ENCODE assay signal across 8 cellular contexts in the genomic region with DNA sequence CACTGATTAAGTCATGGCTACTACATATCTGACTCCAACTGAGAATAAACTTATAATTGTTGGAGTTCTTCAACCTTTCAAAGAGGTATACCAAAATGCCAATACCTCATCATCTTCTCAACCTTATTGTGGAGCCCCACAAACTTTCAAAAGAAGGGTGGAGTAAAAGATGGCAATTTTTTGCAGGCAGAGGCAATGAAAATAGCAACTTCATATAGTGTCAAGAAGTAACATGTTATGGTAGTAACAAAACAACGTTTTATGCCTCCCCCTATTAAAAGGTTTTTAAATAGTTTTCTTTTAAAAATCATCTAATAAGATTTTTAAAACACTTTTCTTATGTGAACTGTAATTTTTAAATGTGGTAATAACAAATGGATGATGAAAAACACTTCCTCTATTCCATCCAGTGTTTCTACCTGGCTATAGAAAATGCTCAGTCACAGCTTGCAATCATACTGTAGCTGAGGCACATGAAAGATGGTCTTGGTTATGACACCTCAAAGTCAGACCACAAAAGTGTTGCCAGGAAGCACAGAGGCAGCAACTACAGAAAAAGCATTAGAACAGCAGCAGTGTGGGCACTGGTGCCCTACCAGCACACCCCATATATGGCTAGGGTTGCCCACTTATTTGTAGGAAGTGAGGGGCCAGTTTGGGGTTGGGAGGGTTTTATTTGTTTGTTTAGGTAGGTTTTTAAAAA. TPM values are rescaled to one million over a fixed set of nuclear protein-coding genes. Genes with fewer than 3 reads are reported as not detected.
DNase-seq lines count a peak whose midpoint lies in the region; ATAC-seq and TF ChIP-seq lines count a peak whose summit lies in the region.

No MANE protein-coding gene starts in this region.

- no peak overlapping the region for H3K4me3 Mint-ChIP-seq in osteocyte (ENCODE audit: unreplicated experiment)

- H3K4me3 ChIP-seq in GM06990 (replicated peaks; ENCODE audit: low read depth, low read length) = no peak overlapping the region

- H3K27me3 Mint-ChIP-seq in osteocyte (ENCODE audit: unreplicated experiment) = no peaks in the 10 kb centered on the region

- peaks cover 5% of the 10 kb centered on the region for H3K9me3 Mint-ChIP-seq in osteocyte (ENCODE audit: unreplicated experiment)

- H3K27ac Mint-ChIP-seq in osteocyte (ENCODE audit: unreplicated experiment) = peak overlapping the region; percentile 86

- peaks cover 68% of the 10 kb centered on the region for H3K4me1 Mint-ChIP-seq in osteocyte (ENCODE audit: unreplicated experiment)

- peak; percentile 98 for ATAC-seq in GM21423 (IDR thresholded peaks at IDR 0.05; ENCODE audit: unreplicated experiment)
- peak; percentile 95 for ATAC-seq in HG03575 (IDR thresholded peaks at IDR 0.05; ENCODE audit: extremely low read depth, insufficient number of reproducible peaks, low FRiP score, unreplicated experiment)

- H3K36me3 ChIP-seq in GM06990 (ENCODE audit: control insufficient read depth, insufficient read depth, low read length) = no peaks in the 10 kb centered on the region

- peaks cover 7% of the 10 kb centered on the region for H3K36me3 Mint-ChIP-seq in osteocyte (ENCODE audit: unreplicated experiment)

- H3K27me3 ChIP-seq in GM06990 (replicated peaks; ENCODE audit: control insufficient read depth, insufficient read depth, low read length) = no peaks in the 10 kb centered on the region

- no peak for TF ChIP-seq CTCF in GM06990 (IDR thresholded peaks at IDR 0.05; ENCODE audit: insufficient read depth, low read length, poor library complexity, severe bottlenecking)
- TF ChIP-seq CTCF in osteocyte (IDR thresholded peaks at IDR 0.05) = no peak

- DNase-seq in GM06990 (ENCODE audit: extremely low read depth, insufficient read length) = peak; percentile 19
- peak; percentile 36 for DNase-seq in activated T-cell treated with anti-CD3 and anti-CD28 coated beads, Interleukin-2, amount 50 U/mL, for 1 hour
- DNase-seq in osteocyte (ENCODE audit: extremely low spot score, unreplicated experiment) = no peak
- DNase-seq in AG08396 (ENCODE audit: low spot score) = no peak
- no peak for DNase-seq in NCI-H187 (lab: John Stamatoyannopoulos, UW)
- DNase-seq in NCI-H748 (lab: John Stamatoyannopoulos, UW; ENCODE audit: unreplicated experiment) = no peak

RNA-seq across cellular contexts. Expression of a gene that starts 7.0 kb away (rescaled TPM):
- 116 and 124 TPM in 2 replicates for total RNA-seq in osteocyte

Comparison
In these comparisons a context has a peak if more than half of its experiments do, and no peak if none do; other contexts are left out.
1. DNase-seq: peak in GM06990 (single experiment) and activated T-cell treated with anti-CD3 and anti-CD28 coated beads, Interleukin-2, amount 50 U/mL, for 1 hour (single experiment); none in osteocyte (single experiment), AG08396 (single experiment), NCI-H187 (0 of 2) and NCI-H748 (single experiment).